In genomic region chr16:50436271-50436670, GRCh38 we compare ENCODE assay signal across 28 cellular contexts.
"Had no signal": no experiment of that assay in that cellular context is flagged by ENCODE, and none has a peak within 500 bp of the region (broad histone marks: within the 10 kb centered on the region; RNA-seq: fewer than 3 reads in every experiment).

No MANE protein-coding gene starts in this region.

- H3K4me1 ChIP-seq: stomach, suprapubic skin, testis, thyroid gland, tibial artery, transverse colon, upper lobe of left lung, upper lobe of right lung, uterus, vagina had no signal

- H3K27me3 Mint-ChIP-seq: stimulated activated naive CD8-positive, alpha-beta T cell treated with anti-CD3 and anti-CD28 coated beads, Interleukin-15, Interleukin-2, amounts not matched to agents 100 ng/mL and 50 ng/mL, for 24 hours had no signal

- H3K27ac Mint-ChIP-seq: stimulated activated effector memory CD8-positive, alpha-beta T cell treated with anti-CD3 and anti-CD28 coated beads, Interleukin-12 subunit alpha, Interleukin-12 subunit beta, amount 100 ng/mL, for 72 hours; stimulated activated memory B cell treated with anti-CD40 and anti-IgM and Interleukin-4, amounts not matched to agents 10 μg/mL and 1 μg/mL and 100 μg/mL, for 72 hours; stimulated activated naive B cell treated with anti-CD40 and anti-IgM and Interleukin-4, amounts not matched to agents 10 μg/mL and 1 μg/mL and 100 μg/mL, for 72 hours; stimulated activated naive CD8-positive, alpha-beta T cell treated with anti-CD3 and anti-CD28 coated beads, Interleukin-15, Interleukin-2, amounts not matched to agents 100 ng/mL and 50 ng/mL, for 24 hours; type B pancreatic cell had no signal

- H3K36me3 Mint-ChIP-seq: stimulated activated effector memory CD8-positive, alpha-beta T cell treated with anti-CD3 and anti-CD28 coated beads, Interleukin-12 subunit alpha, Interleukin-12 subunit beta, amount 100 ng/mL, for 72 hours; type B pancreatic cell had no signal

- H3K4me1 Mint-ChIP-seq: stimulated activated effector memory CD8-positive, alpha-beta T cell treated with anti-CD3 and anti-CD28 coated beads, Interleukin-12 subunit alpha, Interleukin-12 subunit beta, amount 100 ng/mL, for 72 hours; stimulated activated memory B cell treated with anti-CD40 and anti-IgM and Interleukin-4, amounts not matched to agents 10 μg/mL and 1 μg/mL and 100 μg/mL, for 72 hours; stimulated activated naive B cell treated with anti-CD40 and anti-IgM and Interleukin-4, amounts not matched to agents 10 μg/mL and 1 μg/mL and 100 μg/mL, for 72 hours; stimulated activated naive CD8-positive, alpha-beta T cell treated with anti-CD3 and anti-CD28 coated beads, Interleukin-15, amount 100 ng/mL, for 72 hours had no signal

- H3K36me3 ChIP-seq: stomach, suprapubic skin, thoracic aorta, thyroid gland, tibial artery, tibial nerve, transverse colon, upper lobe of left lung, upper lobe of right lung, uterus, vagina had no signal

- H3K9me3 ChIP-seq: testis, thyroid gland, transverse colon, upper lobe of right lung, vagina had no signal

- H3K27ac ChIP-seq: stomach, suprapubic skin, testis, thoracic aorta, thyroid gland, tibial artery, tibial nerve, transverse colon, upper lobe of left lung, upper lobe of right lung, uterus, vagina had no signal

- H3K27me3 ChIP-seq: stomach, suprapubic skin, testis, thyroid gland, tibial nerve, transverse colon, upper lobe of left lung, uterus, vagina had no signal

- ATAC-seq: stimulated activated effector memory CD8-positive, alpha-beta T cell treated with anti-CD3 and anti-CD28 coated beads, Interleukin-12 subunit alpha, Interleukin-12 subunit beta, amount 100 ng/mL, for 72 hours; stimulated activated memory B cell treated with anti-CD40 and anti-IgM and Interleukin-4, amounts not matched to agents 10 μg/mL and 1 μg/mL and 100 μg/mL, for 72 hours; stimulated activated naive B cell treated with anti-CD40 and anti-IgM and Interleukin-4, amounts not matched to agents 10 μg/mL and 1 μg/mL and 100 μg/mL, for 72 hours; stimulated activated naive CD8-positive, alpha-beta T cell treated with anti-CD3 and anti-CD28 coated beads, Interleukin-15, amount 100 ng/mL, for 72 hours; stimulated activated naive CD8-positive, alpha-beta T cell treated with anti-CD3 and anti-CD28 coated beads, Interleukin-15, Interleukin-2, amounts not matched to agents 100 U/mL and 50 U/mL, for 24 hours; upper lobe of right lung had no signal

- H3K4me3 Mint-ChIP-seq: stimulated activated effector memory CD8-positive, alpha-beta T cell treated with anti-CD3 and anti-CD28 coated beads, Interleukin-12 subunit alpha, Interleukin-12 subunit beta, amount 100 ng/mL, for 72 hours; stimulated activated memory B cell treated with anti-CD40 and anti-IgM and Interleukin-4, amounts not matched to agents 10 μg/mL and 1 μg/mL and 100 μg/mL, for 72 hours; stimulated activated naive B cell treated with anti-CD40 and anti-IgM and Interleukin-4, amounts not matched to agents 10 μg/mL and 1 μg/mL and 100 μg/mL, for 72 hours; stimulated activated naive CD8-positive, alpha-beta T cell treated with anti-CD3 and anti-CD28 coated beads, Interleukin-15, amount 100 ng/mL, for 72 hours; stimulated activated naive CD8-positive, alpha-beta T cell treated with anti-CD3 and anti-CD28 coated beads, Interleukin-15, Interleukin-2, amounts not matched to agents 100 ng/mL and 50 ng/mL, for 24 hours; type B pancreatic cell had no signal

- H3K9me3 Mint-ChIP-seq: stimulated activated effector memory CD8-positive, alpha-beta T cell treated with anti-CD3 and anti-CD28 coated beads, Interleukin-12 subunit alpha, Interleukin-12 subunit beta, amount 100 ng/mL, for 72 hours had no signal

- DNase-seq: stimulated activated CD4-positive, alpha-beta T cell treated with anti-CD3 and anti-CD28 coated beads, Interleukin-2, amount 100 ng/mL, for 48 hours; stimulated activated CD4-positive, alpha-beta T cell treated with anti-CD3 and anti-CD28 coated beads, Interleukin-4, amount 100 ng/mL, for 1 hour; stimulated activated CD4-positive, alpha-beta T cell treated with anti-CD3 and anti-CD28 coated beads, Interleukin-4, amount 100 ng/mL, for 24 hours; stimulated activated CD4-positive, alpha-beta T cell treated with anti-CD3 and anti-CD28 coated beads, Interleukin-4, amount 100 ng/mL, for 4 hours; stimulated activated CD8-positive, alpha-beta memory T cell treated with anti-CD3 and anti-CD28 coated beads, Interleukin-4, amount 100 ng/mL, for 48 hours; stimulated activated naive B cell treated with anti-CD40 and anti-IgM and Interleukin-4, amounts not matched to agents 10 μg/mL and 1 μg/mL and 100 μg/mL, for 72 hours; stimulated activated naive CD4-positive, alpha-beta T cell; stimulated activated naive CD4-positive, alpha-beta T cell treated with Interleukin-2 at 50 U/mL for 16 hours; stimulated activated naive CD8-positive, alpha-beta T cell treated with anti-CD3 and anti-CD28 coated beads, Interleukin-15, amount 100 ng/mL, for 72 hours; stimulated activated naive CD8-positive, alpha-beta T cell treated with anti-CD3 and anti-CD28 coated beads, Interleukin-15, Interleukin-2, amounts not matched to agents 100 U/mL and 50 U/mL, for 24 hours; stomach; substantia nigra; testis; thyroid gland; tibial artery; transverse colon; trophoblast cell; upper lobe of left lung; upper lobe of right lung; uterus had no signal

- H3K4me3 ChIP-seq: stomach, suprapubic skin, testis, thoracic aorta, thyroid gland, tibial artery, tibial nerve, transverse colon, upper lobe of left lung, upper lobe of right lung, uterus, vagina had no signal
